In genomic region chr7:100568936-100569844, GRCh38 we compare ENCODE assay signal across 9 cellular contexts. TPM values are rescaled to one million over a fixed set of nuclear protein-coding genes. Genes with fewer than 3 reads are reported as not detected.
A peak's percentile ranks its signal among the peaks of the same experiment; 100 is the strongest.
DNase-seq lines count a peak whose midpoint lies in the region; ATAC-seq and TF ChIP-seq lines count a peak whose summit lies in the region.
"Had no signal": no experiment of that assay in that cellular context is flagged by ENCODE, and none has a peak within 500 bp of the region (broad histone marks: within the 10 kb centered on the region; RNA-seq: fewer than 3 reads in every experiment).

No MANE protein-coding gene starts in this region.

- no peak overlapping the region for H2BK20ac ChIP-seq in H9 (ENCODE audit: low read depth, low read length, poor library complexity, severe bottlenecking)

- no peak overlapping the region for H3K56ac ChIP-seq in H9 (ENCODE audit: insufficient read length, low read depth, low read length)

- TF ChIP-seq CTCF in H9 (conservative IDR thresholded peaks at IDR 0.05) = peak; percentile 68
- peak; percentile 20 for TF ChIP-seq CTCF in hepatocyte (IDR thresholded peaks at IDR 0.05; ENCODE audit: poor library complexity)
- peak; percentile 51 for TF ChIP-seq CTCF in retinal pigment epithelial cell (conservative IDR thresholded peaks at IDR 0.05; ENCODE audit: low read depth, low read length)

- H3K79me2 ChIP-seq in H9 (ENCODE audit: insufficient read depth, low read length) = no peaks in the 10 kb centered on the region
- no peaks in the 10 kb centered on the region for H3K79me2 ChIP-seq in hepatocyte

- H3K27me3 Mint-ChIP-seq in H9 (ENCODE audit: low read depth) = peaks cover 5% of the 10 kb centered on the region

- H2BK15ac ChIP-seq in H9 (ENCODE audit: low read depth, low read length) = no peak overlapping the region

- H3K4ac ChIP-seq in H9 (ENCODE audit: low read depth, low read length) = no peak overlapping the region

- no peak overlapping the region for H2BK5ac ChIP-seq in H9 (ENCODE audit: insufficient read length, low read length)

- H3K23ac ChIP-seq in H9 (ENCODE audit: insufficient read length, low read depth, low read length) = no peak overlapping the region

- H3K9me2 ChIP-seq in hepatocyte (replicated peaks; ENCODE audit: insufficient read depth) = no peaks in the 10 kb centered on the region

- H2BK120ac ChIP-seq in H9 (ENCODE audit: low read depth, low read length, poor library complexity, severe bottlenecking) = no peak overlapping the region

- no peak overlapping the region for H4K91ac ChIP-seq in H9 (ENCODE audit: insufficient read length, low read depth, low read length)

- no peak overlapping the region for H4K8ac ChIP-seq in H9 (replicated peaks; ENCODE audit: insufficient read length, low read depth, low read length)

- H3K4me3 Mint-ChIP-seq in H9 = peak overlapping the region; percentile 57 to 77

- no peaks in the 10 kb centered on the region for H3K36me3 ChIP-seq in adipocyte (ENCODE audit: control insufficient read depth, insufficient read depth, low read length, severe bottlenecking)
- H3K36me3 ChIP-seq in hepatocyte (replicated peaks; ENCODE audit: insufficient read depth, low read depth) = no peaks in the 10 kb centered on the region

- DNase-seq in C1 segment of cervical spinal cord (lab: John Stamatoyannopoulos, UW) = peak in 9 of 14 donors; percentile 19 to 83 (median 75)
- DNase-seq in H9 = peak; percentile 95
- peak; percentile 50 for DNase-seq in RPMI7951 (ENCODE audit: low read depth)
- peak; percentile 40 for DNase-seq in adipocyte (ENCODE audit: low read depth)
- peak; percentile 80 for DNase-seq in hepatocyte (ENCODE audit: low spot score)
- no peak for DNase-seq in retinal pigment epithelial cell (ENCODE audit: low read depth)

- no peak overlapping the region for H2BK12ac ChIP-seq in H9 (ENCODE audit: insufficient read length, low read depth, low read length)

- peaks cover 9% of the 10 kb centered on the region for H3K23me2 ChIP-seq in H9 (ENCODE audit: insufficient read length, low read depth, low read length, poor library complexity, severe bottlenecking)

- no peak overlapping the region for H3K14ac ChIP-seq in H9 (ENCODE audit: insufficient read depth, low read length)

- H3T11ph ChIP-seq in H9 (ENCODE audit: low read length) = no peak overlapping the region

- H3K36me3 Mint-ChIP-seq in H9 (ENCODE audit: insufficient read depth in 1 of 3, low read depth in 3 of 3) = peaks cover 0 to 4% (median 2%) of the 10 kb centered on the region in 3 experiments; a peak in 1 of 7 replicates

- peak overlapping the region; percentile 23 for H3K18ac ChIP-seq in H9 (ENCODE audit: insufficient read length, low read depth, low read length)

- H3K27me3 ChIP-seq in H9 (ENCODE audit: insufficient read depth, low read length) (no peaks in the 10 kb centered on the region), adipocyte (replicated peaks; ENCODE audit: control insufficient read depth, insufficient read depth, low read length) (peaks cover 8% of the 10 kb centered on the region), hepatocyte (no peaks in the 10 kb centered on the region)

- H3K27ac ChIP-seq in H9 (ENCODE audit: insufficient read length, low read depth, low read length) (no peak overlapping the region), hepatocyte (peak overlapping the region; percentile 70)
- H3K27ac ChIP-seq: HL-60 had no signal

- H3K4me1 ChIP-seq in H9 (ENCODE audit: insufficient read depth, low read length) (peaks cover 9% of the 10 kb centered on the region; the same call in 1 of the 2 replicates), adipocyte (ENCODE audit: control insufficient read depth, insufficient read depth, low read length) (peaks cover 9% of the 10 kb centered on the region), hepatocyte (ENCODE audit: insufficient read depth) (peaks cover 44% of the 10 kb centered on the region)

- H2AK5ac ChIP-seq in H9 (ENCODE audit: insufficient read length, low read length) = no peak overlapping the region

- H3K9me3 Mint-ChIP-seq in H9 = peaks cover 0 to 2% of the 10 kb centered on the region in 2 experiments; a peak in 1 of 5 replicates

- H3K9ac ChIP-seq in H9 (ENCODE audit: extremely low read depth, insufficient read length, low read length) (no peak overlapping the region), adipocyte (ENCODE audit: low read length) (no peak overlapping the region)

- no peak overlapping the region for H2AFZ ChIP-seq in H9 (ENCODE audit: low read length)
- peak overlapping the region; percentile 54 for H2AFZ ChIP-seq in hepatocyte

- peak overlapping the region; percentile 65 for H3K4me3 ChIP-seq in adipocyte (ENCODE audit: low read length)
- H3K4me3 ChIP-seq in hepatocyte = no peak overlapping the region
- H3K4me3 ChIP-seq in retinal pigment epithelial cell (ENCODE audit: low read length) = peak overlapping the region; percentile 22

- H3K27ac Mint-ChIP-seq in H9 = no peak overlapping the region

- H4K20me1 ChIP-seq in H9 (ENCODE audit: control insufficient read depth, insufficient read depth, insufficient read length) = no peaks in the 10 kb centered on the region
- no peaks in the 10 kb centered on the region for H4K20me1 ChIP-seq in hepatocyte (ENCODE audit: insufficient read depth, poor library complexity, severe bottlenecking)

- no peaks in the 10 kb centered on the region for H3K79me1 ChIP-seq in H9 (ENCODE audit: insufficient read depth, low read depth, low read length, poor library complexity, severe bottlenecking)

- H3K9me3 ChIP-seq in H9 (ENCODE audit: control insufficient read depth, low read depth, low read length) = no peaks in the 10 kb centered on the region
- H3K9me3 ChIP-seq in adipocyte (ENCODE audit: control insufficient read depth, low read length) = no peaks in the 10 kb centered on the region
- H3K9me3 ChIP-seq in hepatocyte (ENCODE audit: low read depth) = no peaks in the 10 kb centered on the region

- H3K4me2 ChIP-seq in H9 (ENCODE audit: insufficient read depth, insufficient read length, low read length) (peak overlapping the region; percentile 42), hepatocyte (peak overlapping the region; percentile 94)

- H3K4me1 Mint-ChIP-seq in H9 = peaks cover 29 to 38% of the 10 kb centered on the region in 2 experiments

- WGBS in H9 (ENCODE audit: extremely low coverage, insufficient read length, low lambda C conversion rate) = no CpG with 5 or more reads among the region's 35 CpGs
- WGBS in hepatocyte (ENCODE audit: low lambda C conversion rate, missing lambda C conversion rate) = 24% methylated on average over 32 of the region's 35 CpGs

- ATAC-seq in GM18517 (IDR thresholded peaks at IDR 0.05; ENCODE audit: unreplicated experiment) (no peak), GM18861 (IDR thresholded peaks at IDR 0.05; ENCODE audit: unreplicated experiment) (no peak)

- no peak overlapping the region for H4K5ac ChIP-seq in H9 (ENCODE audit: insufficient read length, low read depth, low read length)

RNA-seq across cellular contexts. Expression of gene SAP25, which starts 4.5 kb away (rescaled TPM):
- total RNA-seq in H9 (2021) (4.2 and 5.1 TPM in 2 replicates), hepatocyte (not detected in 2 replicates)
- total RNA-seq in RPMI7951 (2014; rRNA removed; shearing (Covaris generic)) = 2.1 TPM in 1 of 2 replicates, not detected in the other
- polyA plus RNA-seq in hepatocyte = 1.8 and 4.0 TPM in 2 replicates

RNA-seq across cellular contexts. Expression of gene LRCH4, which starts 16.7 kb away (rescaled TPM):
- total RNA-seq in H9 (2021) (36.8 and 39.1 TPM in 2 replicates), hepatocyte (34.0 and 40.3 TPM in 2 replicates)
- total RNA-seq in RPMI7951 (2014; rRNA removed; shearing (Covaris generic)) = 8.3 and 10.8 TPM in 2 replicates
- polyA plus RNA-seq in hepatocyte = 105 and 129 TPM in 2 replicates

RNA-seq across cellular contexts. Expression of gene FBXO24, which starts 16.9 kb away (rescaled TPM):
- total RNA-seq in H9 (2021) (0.85 and 1.3 TPM in 2 replicates), hepatocyte (1.1 and 1.4 TPM in 2 replicates)
- total RNA-seq in RPMI7951 (2014; rRNA removed; shearing (Covaris generic)) = 0.49 and 0.72 TPM in 2 replicates
- polyA plus RNA-seq in hepatocyte = 0.49 and 1.6 TPM in 2 replicates

RNA-seq across cellular contexts. Expression of gene AGFG2, which starts 30.2 kb away (rescaled TPM):
- total RNA-seq in H9 (2021) (11.2 and 12.7 TPM in 2 replicates), hepatocyte (32.8 and 38.6 TPM in 2 replicates)
- total RNA-seq in RPMI7951 (2014; rRNA removed; shearing (Covaris generic)) = 6.5 and 7.2 TPM in 2 replicates
- polyA plus RNA-seq in hepatocyte = 33.3 and 53.7 TPM in 2 replicates

RNA-seq across cellular contexts. Expression of gene PCOLCE, which starts 33.0 kb away (rescaled TPM):
- total RNA-seq in H9 (2021) (25.8 and 26.1 TPM in 2 replicates), hepatocyte (64.2 and 90.0 TPM in 2 replicates)
- total RNA-seq in RPMI7951 (2014; rRNA removed; shearing (Covaris generic)) = 175 and 237 TPM in 2 replicates
- polyA plus RNA-seq in hepatocyte = 249 and 343 TPM in 2 replicates
